Comparison of ENCODE assay signal across 10 cellular contexts in genomic region chr3:72134989-72135451, GRCh38.
A peak's percentile ranks its signal among the peaks of the same experiment; 100 is the strongest.
DNase-seq lines count a peak whose midpoint lies in the region; ATAC-seq, FAIRE-seq and TF ChIP-seq lines count a peak whose summit lies in the region.
"Had no signal": no experiment of that assay in that cellular context is flagged by ENCODE, and none has a peak within 500 bp of the region (broad histone marks: within the 10 kb centered on the region; RNA-seq: fewer than 3 reads in every experiment).

No MANE protein-coding gene starts in this region.

- no peak overlapping the region for H3K4me3 Mint-ChIP-seq in central memory CD8-positive, alpha-beta T cell
- no peak overlapping the region for H3K4me3 Mint-ChIP-seq in CD14-positive monocyte

- ATAC-seq in GM18499 (IDR thresholded peaks at IDR 0.05; ENCODE audit: insufficient read depth, unreplicated experiment) (peak; percentile 39), GM21390 (IDR thresholded peaks at IDR 0.05; ENCODE audit: unreplicated experiment) (peak; percentile 61), pancreas (no peak)
- peak; percentile 19 for ATAC-seq in central memory CD8-positive, alpha-beta T cell (replicated peaks; ENCODE audit: extremely low read depth, poor library complexity, severe bottlenecking)

- no peak for FAIRE-seq in pancreas (lab: Jason Lieb, UNC)

- no peak overlapping the region for H3K27ac Mint-ChIP-seq in central memory CD8-positive, alpha-beta T cell (ENCODE audit: low read depth)
- no peak overlapping the region for H3K27ac Mint-ChIP-seq in CD14-positive monocyte

- H3K4me1 ChIP-seq in pancreas: no peaks in the 10 kb centered on the region

- H3K9me3 Mint-ChIP-seq in central memory CD8-positive, alpha-beta T cell: peaks cover 5% of the 10 kb centered on the region
- H3K9me3 Mint-ChIP-seq in CD14-positive monocyte: peaks cover 2 to 21% (median 5%) of the 10 kb centered on the region in 7 donors

- DNase-seq in MV-4-11 (lab: John Stamatoyannopoulos, UW) (peak; percentile 59), pancreas (no peak), CD14-positive monocyte (ENCODE audit: low spot score) (no peak), NCI-H2081 treated with DMSO at 0.1 percent for 48 hours (lab: John Stamatoyannopoulos, UW) (no peak), lower leg skin (ENCODE audit: low spot score in 2 of 2) (no peak)
- DNase-seq in central memory CD8-positive, alpha-beta T cell (ENCODE audit: low spot score in 2 of 2): no peak
- DNase-seq: activated effector memory CD4-positive, alpha-beta T cell treated with anti-CD3 and anti-CD28 coated beads, Interleukin-2, amount 50 U/mL, for 16 hours; retina had no signal

- no peaks in the 10 kb centered on the region for H3K36me3 ChIP-seq in pancreas

- no peaks in the 10 kb centered on the region for H3K27me3 ChIP-seq in pancreas

- H3K27ac ChIP-seq in pancreas: no peak overlapping the region

- peaks cover 18% of the 10 kb centered on the region for H3K27me3 Mint-ChIP-seq in central memory CD8-positive, alpha-beta T cell
- peaks cover 0 to 13% (median 3%) of the 10 kb centered on the region in 3 donors for H3K27me3 Mint-ChIP-seq in CD14-positive monocyte (ENCODE audit: low read depth in 3 of 3)

- H3K4me1 Mint-ChIP-seq in central memory CD8-positive, alpha-beta T cell: no peaks in the 10 kb centered on the region
- H3K4me1 Mint-ChIP-seq in CD14-positive monocyte: peaks cover 6% of the 10 kb centered on the region

- TF ChIP-seq POLR2A in lower leg skin (IDR thresholded peaks at IDR 0.05): no peak

- 69% methylated on average over 6 of the region's 6 CpGs for WGBS in pancreas, 2 donors
- WGBS in lower leg skin, 2 donors: 71% methylated on average over 5 to 6 of the region's 6 CpGs

- H3K4me3 ChIP-seq in pancreas: no peak overlapping the region
- H3K4me3 ChIP-seq in lower leg skin (ENCODE audit: low read depth, poor library complexity, severe bottlenecking): no peak overlapping the region

- H3K36me3 Mint-ChIP-seq in central memory CD8-positive, alpha-beta T cell (ENCODE audit: insufficient read depth): no peaks in the 10 kb centered on the region
- H3K36me3 Mint-ChIP-seq in CD14-positive monocyte: peaks cover 0 to 2% of the 10 kb centered on the region in 2 donors

- TF ChIP-seq CTCF in pancreas (IDR thresholded peaks at IDR 0.05) (no peak), CD14-positive monocyte (IDR thresholded peaks at IDR 0.05) (no peak), lower leg skin (IDR thresholded peaks at IDR 0.05) (no peak)

- H3K9me3 ChIP-seq in pancreas: no peaks in the 10 kb centered on the region

- intact Hi-C loops in pancreas (cut with DNase I): no loop called here
- intact Hi-C loops in CD14-positive monocyte (cut with micrococcal nuclease): no loop called here
- intact Hi-C loops in lower leg skin (cut with DNase I; ENCODE audit: low total_unique reads): no loop called here

Comparison
In these comparisons a context has a peak if more than half of its experiments do, and no peak if none do; other contexts are left out.
1. ATAC-seq: peak in GM18499 (single experiment), GM21390 (single experiment) and central memory CD8-positive, alpha-beta T cell (single experiment); none in pancreas (0 of 4).